ENCODE assay signal across 11 cellular contexts in the genomic region with DNA sequence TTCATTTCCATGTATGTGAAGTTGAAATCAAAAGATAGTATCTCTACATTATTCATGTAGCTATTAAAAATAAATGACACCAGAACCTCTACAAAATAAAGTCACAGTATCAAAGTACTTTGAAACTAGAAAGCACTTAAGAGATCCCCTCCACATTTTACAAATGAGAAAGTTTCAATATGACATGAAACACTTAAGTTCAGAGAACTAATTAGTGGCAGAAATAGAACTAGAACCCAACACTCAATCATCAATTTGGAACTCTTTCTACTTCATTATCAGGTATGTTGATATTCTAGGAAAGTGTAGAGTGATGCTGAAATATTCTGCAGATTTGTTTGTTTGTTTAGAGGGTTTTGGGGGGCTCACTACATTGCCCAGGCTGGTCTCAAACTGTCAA.
"Had no signal": no experiment of that assay in that cellular context is flagged by ENCODE, and none has a peak within 500 bp of the region (broad histone marks: within the 10 kb centered on the region; RNA-seq: fewer than 3 reads in every experiment).

No MANE protein-coding gene starts in this region.

- ATAC-seq: HCT116, HepG2 had no signal

- DNase-seq: GM23248, GOT3, H7, HFFc6, Karpas-422, KBM-7 had no signal

- H3K4me1 ChIP-seq: HAP-1 had no signal

- H3K9me3 ChIP-seq: HAP-1 had no signal

- H3K4me2 ChIP-seq: KMS-11 had no signal

- H3K27ac ChIP-seq: GM23248, HL-60, KMS-11 had no signal

- H3K4me3 ChIP-seq: GM23248, HAP-1 had no signal

- FAIRE-seq: HepG2 had no signal
